ENCODE assay signal across 21 cellular contexts in genomic region chr7:155922507-155922841, GRCh38.
"Had no signal": no experiment of that assay in that cellular context is flagged by ENCODE, and none has a peak within 500 bp of the region (broad histone marks: within the 10 kb centered on the region; RNA-seq: fewer than 3 reads in every experiment).

No MANE protein-coding gene starts in this region.

- H3K36me3 ChIP-seq: left lung, right lobe of liver had no signal

- H3K4me3 Mint-ChIP-seq: activated B cell treated with CpG ODN at 0.5 μM for 24 hours; activated CD8-positive, alpha-beta T cell treated with anti-CD3 and anti-CD28 coated beads for 36 hours; activated naive CD4-positive, alpha-beta T cell treated with anti-CD3 and anti-CD28 coated beads for 36 hours; naive B cell; neural crest cell; stimulated activated memory B cell treated with anti-CD40 and anti-IgM and Interleukin-4, amounts not matched to agents 10 μg/mL and 1 μg/mL and 100 μg/mL, for 72 hours; T-helper 2 cell treated with Interferon-gamma antibody and Interleukin-4, amounts not matched to agents 5 μg/mL and 100 μg/mL, for 36 hours had no signal

- FAIRE-seq: kidney, small intestine, urothelium cell line had no signal

- H3K27me3 ChIP-seq: right lobe of liver had no signal

- H3K36me3 Mint-ChIP-seq: stimulated activated memory B cell treated with anti-CD40 and anti-IgM and Interleukin-4, amounts not matched to agents 10 μg/mL and 1 μg/mL and 100 μg/mL, for 72 hours had no signal

- H3K27me3 Mint-ChIP-seq: activated B cell treated with CpG ODN at 0.5 μM for 24 hours; stimulated activated memory B cell treated with anti-CD40 and anti-IgM and Interleukin-4, amounts not matched to agents 10 μg/mL and 1 μg/mL and 100 μg/mL, for 72 hours had no signal

- ATAC-seq: activated CD8-positive, alpha-beta T cell treated with anti-CD3 and anti-CD28 coated beads for 36 hours; stimulated activated memory B cell treated with anti-CD40 and anti-IgM and Interleukin-4, amounts not matched to agents 10 μg/mL and 1 μg/mL and 100 μg/mL, for 72 hours had no signal

- H3K4me1 Mint-ChIP-seq: activated B cell treated with CpG ODN at 0.5 μM for 24 hours; neural crest cell; stimulated activated memory B cell treated with anti-CD40 and anti-IgM and Interleukin-4, amounts not matched to agents 10 μg/mL and 1 μg/mL and 100 μg/mL, for 72 hours had no signal

- H3K9me3 ChIP-seq: left lung, right lobe of liver had no signal

- H3K27ac ChIP-seq: left lung, right lobe of liver, SK-N-MC had no signal

- DNase-seq: activated B cell treated with CpG ODN at 0.5 μM for 24 hours; activated CD4-positive, alpha-beta T cell treated with anti-CD3 and anti-CD28 coated beads for 48 hours; activated CD8-positive, alpha-beta T cell treated with anti-CD3 and anti-CD28 coated beads for 36 hours; activated naive CD4-positive, alpha-beta T cell treated with anti-CD3 and anti-CD28 coated beads for 36 hours; activated T-cell treated with anti-CD3 and anti-CD28 coated beads, Interleukin-2, amount 50 U/mL, for 1 hour; anterior cingulate cortex; cerebellar nuclear complex; cortex of kidney; hippocampal formation; naive B cell; right lobe of liver; stimulated activated CD4-positive, alpha-beta T cell treated with anti-CD3 and anti-CD28 coated beads, Interleukin-4, amount 100 ng/mL, for 24 hours had no signal

- H3K4me3 ChIP-seq: left lung, right lobe of liver, SK-N-MC had no signal

- H3K27ac Mint-ChIP-seq: activated B cell treated with CpG ODN at 0.5 μM for 24 hours; activated CD8-positive, alpha-beta T cell treated with anti-CD3 and anti-CD28 coated beads for 36 hours; activated naive CD4-positive, alpha-beta T cell treated with anti-CD3 and anti-CD28 coated beads for 36 hours; activated T-helper 2 cell treated with anti-CD3 and anti-CD28 coated beads, Interferon-gamma antibody, Interleukin-2, Interleukin-4, amounts not matched to agents 10 μg/mL and 5 μg/mL and 100 μg/mL, durations not matched to agents 14 hours and 24 hours and 36 hours; naive B cell; stimulated activated memory B cell treated with anti-CD40 and anti-IgM and Interleukin-4, amounts not matched to agents 10 μg/mL and 1 μg/mL and 100 μg/mL, for 72 hours; T-helper 2 cell treated with Interferon-gamma antibody and Interleukin-4, amounts not matched to agents 5 μg/mL and 100 μg/mL, for 36 hours had no signal

- H3K9me3 Mint-ChIP-seq: activated CD8-positive, alpha-beta T cell treated with anti-CD3 and anti-CD28 coated beads for 36 hours; activated T-helper 2 cell treated with anti-CD3 and anti-CD28 coated beads, Interferon-gamma antibody, Interleukin-2, Interleukin-4, amounts not matched to agents 10 μg/mL and 5 μg/mL and 100 μg/mL, durations not matched to agents 14 hours and 24 hours and 36 hours; T-helper 2 cell treated with Interferon-gamma antibody and Interleukin-4, amounts not matched to agents 5 μg/mL and 100 μg/mL, for 36 hours had no signal
